In genomic region chr6:42969431-42969830, GRCh38 we compare ENCODE assay signal across 14 cellular contexts. TPM values are rescaled to one million over a fixed set of nuclear protein-coding genes. Genes with fewer than 3 reads are reported as not detected.
A peak's percentile ranks its signal among the peaks of the same experiment; 100 is the strongest.
DNase-seq lines count a peak whose midpoint lies in the region; ATAC-seq and TF ChIP-seq lines count a peak whose summit lies in the region.
"Had no signal": no experiment of that assay in that cellular context is flagged by ENCODE, and none has a peak within 500 bp of the region (broad histone marks: within the 10 kb centered on the region; RNA-seq: fewer than 3 reads in every experiment).

No MANE protein-coding gene starts in this region.

- intact Hi-C loops in body of pancreas (cut with DNase I), result no loop called here

- H3K27ac ChIP-seq in body of pancreas (peak overlapping the region in 3 of 4 donors; percentile 23 to 53 (median 48)), mesendoderm (ENCODE audit: low read depth, low read length) (no peak overlapping the region)
- H3K27ac ChIP-seq: KMS-11 had no signal

- no peaks in the 10 kb centered on the region for H3K79me2 ChIP-seq in mesendoderm (ENCODE audit: control insufficient read depth, insufficient read depth, low read length)

- H3K27me3 ChIP-seq in body of pancreas (no peaks in the 10 kb centered on the region), mesendoderm (ENCODE audit: insufficient read depth, low read length, poor library complexity) (no peaks in the 10 kb centered on the region)

- no peak overlapping the region for H2BK5ac ChIP-seq in mesendoderm (ENCODE audit: low read length)

- no peak overlapping the region for H3K56ac ChIP-seq in mesendoderm (ENCODE audit: low read length)

- ATAC-seq in body of pancreas (peak; percentile 30), GM18868 (IDR thresholded peaks at IDR 0.05; ENCODE audit: unreplicated experiment) (no peak)
- ATAC-seq: GM23338 had no signal

- H3K36me3 ChIP-seq in body of pancreas (replicated peaks in 1 of 2; ENCODE audit: insufficient read depth in 1 of 2, low read depth in 2 of 2) (peaks cover 5 to 7% of the 10 kb centered on the region in 2 donors), mesendoderm (ENCODE audit: control insufficient read depth, insufficient read depth, low read length) (no peaks in the 10 kb centered on the region)

- no peak overlapping the region for H3K23ac ChIP-seq in mesendoderm (ENCODE audit: low read length)

- H3K4ac ChIP-seq in mesendoderm (ENCODE audit: low read depth, low read length), result no peak overlapping the region

- no peak overlapping the region for H3K9ac ChIP-seq in mesendoderm (ENCODE audit: low read length)
- H3K9ac ChIP-seq: KMS-11 had no signal

- H3K4me3 ChIP-seq in body of pancreas, result no peak overlapping the region
- no peak overlapping the region for H3K4me3 ChIP-seq in mesendoderm (ENCODE audit: low read length)
- H3K4me3 ChIP-seq: GM23338 had no signal

- H2BK15ac ChIP-seq in mesendoderm (replicated peaks; ENCODE audit: low read depth), result no peak overlapping the region

- peak in 1 of 3 donors; percentile 7 for TF ChIP-seq POLR2A in body of pancreas (IDR thresholded peaks at IDR 0.05)

- H3K4me1 ChIP-seq in body of pancreas (peaks cover 22% of the 10 kb centered on the region), mesendoderm (ENCODE audit: control insufficient read depth, low read depth, low read length) (peaks cover 2% of the 10 kb centered on the region)

- no peak overlapping the region for H4K5ac ChIP-seq in mesendoderm (ENCODE audit: low read length)

- H2BK120ac ChIP-seq in mesendoderm (ENCODE audit: low read depth, low read length), result no peak overlapping the region

- H2AK5ac ChIP-seq in mesendoderm (ENCODE audit: low read length), result no peak overlapping the region

- no peak overlapping the region for H4K8ac ChIP-seq in mesendoderm (ENCODE audit: low read depth, low read length)

- WGBS in body of pancreas, 2 donors, result 82 to 91% methylated on average over 2 of the region's 2 CpGs
- no CpG with 5 or more reads among the region's 2 CpGs for WGBS in mesendoderm (ENCODE audit: extremely low coverage, insufficient coverage, low lambda C conversion rate)

- no peaks in the 10 kb centered on the region for H3K79me1 ChIP-seq in mesendoderm (ENCODE audit: low read length)

- no peak overlapping the region for H3K18ac ChIP-seq in mesendoderm (ENCODE audit: low read length)

- no peak for TF ChIP-seq CTCF in body of pancreas (IDR thresholded peaks at IDR 0.05)

- no peaks in the 10 kb centered on the region for H3K9me3 ChIP-seq in body of pancreas

- DNase-seq in AG20443 (ENCODE audit: low spot score) (peak; percentile 10), body of pancreas (peak in 3 of 4 donors; percentile 27 to 68 (median 60)), mesendoderm (peak; percentile 48), T-helper 9 cell (no peak)
- DNase-seq: ACHN; C1 segment of cervical spinal cord; CD4-positive, alpha-beta T cell; DND-41; GF-D8; H7 had no signal

- no peak overlapping the region for H3K4me2 ChIP-seq in mesendoderm (ENCODE audit: low read length)
- H3K4me2 ChIP-seq: GM23338, KMS-11 had no signal

RNA-seq across cellular contexts. Expression of gene GNMT, which starts 8.9 kb away (rescaled TPM):
- 100 to 1,000 TPM in 1 of 2 donors, 10 to 100 TPM in 1; 67.2 to 630 TPM for total RNA-seq in body of pancreas
- polyA plus RNA-seq in mesendoderm (2013, experiment 1 of 2), result 0.21 TPM
- 0.28 TPM for polyA plus RNA-seq in mesendoderm (2013, experiment 2 of 2)
- total RNA-seq: GM23338, HT-29 had no signal

RNA-seq across cellular contexts. Expression of gene PEX6, which starts 9.6 kb away (rescaled TPM):
- total RNA-seq in body of pancreas, result 10 to 100 TPM; 18.1 to 26.2 TPM
- 3.7 TPM for polyA plus RNA-seq in mesendoderm (2013, experiment 1 of 2)
- polyA plus RNA-seq in mesendoderm (2013, experiment 2 of 2), result 3.7 TPM

RNA-seq across cellular contexts. Expression of gene PPP2R5D, which starts 14.9 kb away (rescaled TPM):
- 10 to 100 TPM in 1 of 2 donors, 1 to 10 TPM in 1; 8.2 to 13.5 TPM for total RNA-seq in body of pancreas
- 41.3 TPM for polyA plus RNA-seq in mesendoderm (2013, experiment 1 of 2)
- 41.6 TPM for polyA plus RNA-seq in mesendoderm (2013, experiment 2 of 2)

RNA-seq across cellular contexts. Expression of gene CNPY3, which starts 40.2 kb away (rescaled TPM):
- 10 to 100 TPM; 50.8 to 74.7 TPM for total RNA-seq in body of pancreas
- polyA plus RNA-seq in mesendoderm (2013, experiment 1 of 2), result 42.5 TPM
- 40.8 TPM for polyA plus RNA-seq in mesendoderm (2013, experiment 2 of 2)

RNA-seq across cellular contexts. Expression of gene MEA1, which starts 44.3 kb away (rescaled TPM):
- total RNA-seq in body of pancreas, result 10 to 100 TPM; 17.5 to 32.9 TPM
- 129 TPM for polyA plus RNA-seq in mesendoderm (2013, experiment 1 of 2)
- 135 TPM for polyA plus RNA-seq in mesendoderm (2013, experiment 2 of 2)
